19 cellular contexts compared by ENCODE assay signal in genomic region chr12:117525766-117526165, GRCh38.
"Had no signal": no experiment of that assay in that cellular context is flagged by ENCODE, and none has a peak within 500 bp of the region (broad histone marks: within the 10 kb centered on the region; RNA-seq: fewer than 3 reads in every experiment).

No MANE protein-coding gene starts in this region.

- H3K36me3 ChIP-seq: MG63 had no signal

- DNase-seq: KBM-7, MG63, NCI-H1092, NCI-H1105 treated with DMSO at 0.1 percent for 48 hours, NCI-H1417 treated with DMSO at 0.1 percent for 48 hours, NCI-H146, NCI-H2029, NCI-H2081 treated with DMSO at 0.1 percent for 48 hours, NCI-H2171, NCI-H226, NCI-H446, NCI-H510A treated with DMSO at 0.1 percent for 48 hours, NCI-H526 treated with DMSO at 0.1 percent for 48 hours, NCI-H774, PC-3, SHP77 had no signal

- ATAC-seq: Panc1, PC-3, SK-N-SH treated with all-trans-retinoic acid at 6 μM for 48 hours had no signal

- H3K4me3 ChIP-seq: MG63 had no signal

- H3K27ac ChIP-seq: RWPE1 had no signal

- H3K27me3 ChIP-seq: MG63 had no signal

- H3K9me3 ChIP-seq: MG63 had no signal
